Comparison of ENCODE assay signal across 1 cellular context in genomic region chr20:22535483-22535882, GRCh38.
TF ChIP-seq lines count a peak whose summit lies in the region.

No MANE protein-coding gene starts in this region.

TF ChIP-seq in HepG2, 621 proteins besides CTCF, POLR2A, EP300 and RAD21 (continued from another document):
- peak; percentile 51; the same call in 1 of the 2 replicates for TF ChIP-seq ZUFSP (CRISPR knock-in tag; IDR thresholded peaks at IDR 0.05; ENCODE audit: borderline replicate concordance)
- peak; percentile 55; the same call in 1 of the 2 replicates for TF ChIP-seq ZBTB38 (CRISPR knock-in tag; IDR thresholded peaks at IDR 0.05)
- TF ChIP-seq FOXO4 (CRISPR knock-in tag; conservative IDR thresholded peaks at IDR 0.05) = 0 out of 2 replicates have a peak, but pooled peaks have one; percentile 22
- TF ChIP-seq ZMAT3 (CRISPR knock-in tag; conservative IDR thresholded peaks at IDR 0.05) = no peak
- peak; percentile 60; the same call in 1 of the 2 replicates for TF ChIP-seq ZNF317 (CRISPR knock-in tag; IDR thresholded peaks at IDR 0.05)
